ENCODE assay signal across 11 cellular contexts in genomic region chr13:99331881-99332293, GRCh38. TPM values are rescaled to one million over a fixed set of nuclear protein-coding genes. Genes with fewer than 3 reads are reported as not detected.
DNase-seq lines count a peak whose midpoint lies in the region; ATAC-seq and TF ChIP-seq lines count a peak whose summit lies in the region.
"Had no signal": no experiment of that assay in that cellular context is flagged by ENCODE, and none has a peak within 500 bp of the region (broad histone marks: within the 10 kb centered on the region; RNA-seq: fewer than 3 reads in every experiment).

No MANE protein-coding gene starts in this region.

- H3K27ac Mint-ChIP-seq in HFFc6, result no peak overlapping the region

- H3K9me3 Mint-ChIP-seq in HFFc6, result no peaks in the 10 kb centered on the region

- H3K4me3 Mint-ChIP-seq in HFFc6, result no peak overlapping the region

- H3K27me3 ChIP-seq in GM23248 (replicated peaks; ENCODE audit: insufficient read depth), result no peaks in the 10 kb centered on the region

- no peaks in the 10 kb centered on the region for H4K20me1 ChIP-seq in GM23248 (ENCODE audit: insufficient read depth)

- no peak overlapping the region for H2AFZ ChIP-seq in GM23248

- no peak overlapping the region for H3K4me2 ChIP-seq in GM23248 (ENCODE audit: unreplicated experiment)

- H3K4me1 Mint-ChIP-seq in HFFc6 (ENCODE audit: low read depth), result peaks cover 11% of the 10 kb centered on the region; the same call in 1 of the 2 replicates

- H3K36me3 ChIP-seq in GM23248 (ENCODE audit: low read depth), result peaks cover 6% of the 10 kb centered on the region; the same call in 1 of the 2 replicates

- H3K79me2 ChIP-seq in GM23248 (ENCODE audit: insufficient read depth), result no peaks in the 10 kb centered on the region

- ATAC-seq in GM18498 (IDR thresholded peaks at IDR 0.05; ENCODE audit: unreplicated experiment), result peak; percentile 94
- ATAC-seq in GM19467 (IDR thresholded peaks at IDR 0.05; ENCODE audit: unreplicated experiment), result peak; percentile 74
- peak; percentile 67 for ATAC-seq in HG03103 (IDR thresholded peaks at IDR 0.05; ENCODE audit: low read depth, unreplicated experiment)
- ATAC-seq: left cardiac atrium had no signal

- no peaks in the 10 kb centered on the region for H3F3A ChIP-seq in GM23248 (ENCODE audit: insufficient read depth)

- no peak overlapping the region for H3K9ac ChIP-seq in GM23248

- peak; percentile 51 to 60 for DNase-seq in activated T-cell treated with anti-CD3 and anti-CD28 coated beads, Interleukin-2, amount 50 U/mL, for 48 hours
- DNase-seq in kidney glomerular epithelial cell (lab: John Stamatoyannopoulos, UW), result no peak
- no peak for DNase-seq in globus pallidus (ENCODE audit: low spot score)
- DNase-seq in GM23248, result no peak
- DNase-seq in HFFc6, result no peak
- DNase-seq: COR-L47; left cardiac atrium; stimulated activated CD4-positive, alpha-beta T cell treated with anti-CD3 and anti-CD28 coated beads, Interleukin-12 subunit alpha, Interleukin-12 subunit beta, amount 100 ng/mL, for 4 hours had no signal

- H3K27me3 Mint-ChIP-seq in HFFc6 (ENCODE audit: insufficient read depth), result no peaks in the 10 kb centered on the region

- no peak overlapping the region for H3K4me3 ChIP-seq in GM23248

- H3K9me3 ChIP-seq in GM23248 (ENCODE audit: low read depth), result no peaks in the 10 kb centered on the region

- in situ Hi-C loops in GM23248 (cut with MboI), result no loop called here

- H3K36me3 Mint-ChIP-seq in HFFc6 (ENCODE audit: low read depth), result peaks cover 11% of the 10 kb centered on the region

- H3K4me1 ChIP-seq in GM23248 (ENCODE audit: insufficient read depth), result no peaks in the 10 kb centered on the region

- H3K27ac ChIP-seq in GM23248, result no peak overlapping the region

- no peak for TF ChIP-seq CTCF in HFFc6 (IDR thresholded peaks at IDR 0.05)

- 95 to 96% methylated on average over 5 of the region's 5 CpGs for WGBS in GM23248 (ENCODE audit: low coverage in 1 of 2, low lambda C conversion rate in 2 of 2, missing lambda C conversion rate in 2 of 2), 2 experiments

- H3K9me2 ChIP-seq in GM23248 (ENCODE audit: insufficient read depth), result no peaks in the 10 kb centered on the region

RNA-seq across cellular contexts. Expression of gene GPR183, which starts 24.7 kb away (rescaled TPM):
- total RNA-seq in GM23248 (2014; rRNA removed; shearing (Covaris generic)), result not detected in 2 replicates
- polyA plus RNA-seq in GM23248 (2016; fragmentation: Nextera tagmentation; extraction: Ambion mirVana), result 0.25 and 0.33 TPM in 2 replicates
- total RNA-seq in HFFc6 (2021; fragmentation: NEBNext Ultra II Directional; extraction: Animal tissue kit (Norgen Biotek cat#: 25700)), result under 1 TPM in 1 of 6 experiments, not detected in 5; 0.17 TPM

Comparison
In these comparisons a context has a peak if more than half of its experiments do, and no peak if none do; other contexts are left out.
1. DNase-seq: peak in activated T-cell treated with anti-CD3 and anti-CD28 coated beads, Interleukin-2, amount 50 U/mL, for 48 hours (2 of 2); none in kidney glomerular epithelial cell (single experiment), globus pallidus (single experiment), GM23248 (single experiment) and HFFc6 (single experiment).
2. Peak in every context shown above with its lines, with median percentiles within 50 percentile points of each other: ATAC-seq.